Comparison of ENCODE assay signal across 13 cellular contexts in genomic region chr17:42953669-42954068, GRCh38. TPM values are rescaled to one million over a fixed set of nuclear protein-coding genes. Genes with fewer than 3 reads are reported as not detected.
"Had no signal": no experiment of that assay in that cellular context is flagged by ENCODE, and none has a peak within 500 bp of the region (broad histone marks: within the 10 kb centered on the region; RNA-seq: fewer than 3 reads in every experiment).

No MANE protein-coding gene starts in this region.

- DNase-seq: activated CD4-positive, alpha-beta T cell treated with anti-CD3 and anti-CD28 coated beads for 48 hours; activated effector memory CD4-positive, alpha-beta T cell treated with anti-CD3 and anti-CD28 coated beads, Interleukin-2, amount 50 U/mL, for 16 hours; activated naive CD8-positive, alpha-beta T cell treated with anti-CD3 and anti-CD28 coated beads, Interleukin-2, amount 10 ng/mL, durations not matched to agents 7 days and 5 days; activated T-cell treated with anti-CD3 and anti-CD28 coated beads, Interleukin-2, amount 50 U/mL, for 4 hours; aorta; colonic mucosa; effector CD4-positive, alpha-beta T cell; kidney; stimulated activated CD4-positive, alpha-beta T cell treated with anti-CD3 and anti-CD28 coated beads, Interleukin-2, amount 100 ng/mL, for 48 hours had no signal

- H3K27ac ChIP-seq: colonic mucosa had no signal

- H3K27me3 ChIP-seq: colonic mucosa had no signal

- H3K4me1 ChIP-seq: colonic mucosa had no signal

- H3K9me3 Mint-ChIP-seq: activated naive CD8-positive, alpha-beta T cell treated with anti-CD3 and anti-CD28 coated beads, Interleukin-2, amount 10 ng/mL, durations not matched to agents 7 days and 5 days; activated T-cell treated with anti-CD3 and anti-CD28 coated beads, Interleukin-2, amount 50 U/mL, for 4 hours; T-helper 1 cell treated with Interleukin-12 subunit alpha and Interleukin-12 subunit beta and Interleukin-4 antibody, amounts not matched to agents 30 μg/mL and 1 μg/mL, for 36 hours; WTC11 had no signal

- ATAC-seq: activated T-cell treated with anti-CD3 and anti-CD28 coated beads, Interleukin-2, amount 50 U/mL, for 4 hours; WTC11 had no signal

- H3K9me3 ChIP-seq: colonic mucosa had no signal

- H3K27ac Mint-ChIP-seq: activated naive CD8-positive, alpha-beta T cell treated with anti-CD3 and anti-CD28 coated beads, Interleukin-2, amount 10 ng/mL, durations not matched to agents 7 days and 5 days; T-helper 1 cell treated with Interleukin-12 subunit alpha and Interleukin-12 subunit beta and Interleukin-4 antibody, amounts not matched to agents 30 μg/mL and 1 μg/mL, for 36 hours; WTC11 had no signal

- H3K27me3 Mint-ChIP-seq: activated naive CD8-positive, alpha-beta T cell treated with anti-CD3 and anti-CD28 coated beads, Interleukin-2, amount 10 ng/mL, durations not matched to agents 7 days and 5 days had no signal

- H3K4me1 Mint-ChIP-seq: WTC11 had no signal

- FAIRE-seq: endothelial cell of umbilical vein, frontal cortex, kidney had no signal

- H3K4me3 ChIP-seq: colonic mucosa had no signal

- H3K4me3 Mint-ChIP-seq: activated naive CD8-positive, alpha-beta T cell treated with anti-CD3 and anti-CD28 coated beads, Interleukin-2, amount 10 ng/mL, durations not matched to agents 7 days and 5 days; activated T-cell treated with anti-CD3 and anti-CD28 coated beads, Interleukin-2, amount 50 U/mL, for 4 hours; T-helper 1 cell treated with Interleukin-12 subunit alpha and Interleukin-12 subunit beta and Interleukin-4 antibody, amounts not matched to agents 30 μg/mL and 1 μg/mL, for 36 hours; WTC11 had no signal

RNA-seq across cellular contexts. Expression of gene PTGES3L, which starts 26.2 kb away (rescaled TPM):
- total RNA-seq: endothelial cell of umbilical vein had no signal
